ENCODE assay signal across 9 cellular contexts in the genomic region with DNA sequence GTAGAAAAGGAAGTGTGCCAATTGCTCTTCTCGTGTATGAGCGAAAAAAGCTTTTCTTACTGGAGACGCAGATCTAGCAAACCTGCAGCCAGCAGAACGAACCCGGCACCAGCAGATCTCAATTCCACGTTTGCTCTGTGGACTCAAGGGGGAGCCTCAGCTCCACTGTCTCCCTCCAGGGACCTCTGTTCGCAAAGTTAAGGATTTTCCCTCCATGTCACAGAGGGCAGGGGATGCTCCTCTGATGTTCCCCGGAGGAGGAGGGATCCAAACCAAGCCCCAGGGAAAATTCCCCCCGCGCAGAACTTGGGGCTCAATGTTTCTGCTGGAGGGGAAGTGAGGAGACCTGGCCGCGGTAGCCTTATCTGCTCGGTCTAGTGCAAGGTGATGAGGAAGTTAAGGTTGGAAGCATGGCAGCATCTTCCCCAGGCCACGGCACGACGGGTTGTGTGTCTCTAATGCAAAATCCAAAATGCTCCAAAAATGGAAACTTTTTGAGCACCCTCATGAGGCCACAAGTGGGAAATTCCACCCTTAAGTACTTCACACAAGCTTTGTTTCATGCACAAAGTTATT. TPM values are rescaled to one million over a fixed set of nuclear protein-coding genes. Genes with fewer than 3 reads are reported as not detected.
DNase-seq lines count a peak whose midpoint lies in the region; ATAC-seq and TF ChIP-seq lines count a peak whose summit lies in the region.
"Had no signal": no experiment of that assay in that cellular context is flagged by ENCODE, and none has a peak within 500 bp of the region (broad histone marks: within the 10 kb centered on the region; RNA-seq: fewer than 3 reads in every experiment).

No MANE protein-coding gene starts in this region.

- no peaks in the 10 kb centered on the region for H3K4me1 Mint-ChIP-seq in natural killer cell

- peak; percentile 53 for DNase-seq in BE2C
- peak; percentile 14 for DNase-seq in LHCN-M2 (ENCODE audit: low read depth)
- peak; percentile 70 for DNase-seq in choroid plexus epithelial cell (ENCODE audit: low read depth)
- peak; percentile 53 for DNase-seq in midbrain (lab: John Stamatoyannopoulos, UW)
- DNase-seq in natural killer cell, result no peak
- DNase-seq in GM19238 (ENCODE audit: insufficient read length, low spot score), result no peak

- H3K4me3 ChIP-seq in BE2C (ENCODE audit: low read depth, low read length) (no peak overlapping the region), choroid plexus epithelial cell (ENCODE audit: low read depth, low read length) (no peak overlapping the region)

- H3K36me3 ChIP-seq in BE2C, result no peaks in the 10 kb centered on the region; the same call in 1 of the 2 replicates

- H3K9me3 Mint-ChIP-seq in natural killer cell, result no peaks in the 10 kb centered on the region
- H3K9me3 Mint-ChIP-seq: dendritic cell treated with granulocyte-macrophage colony-stimulating factor and Interleukin-4, amounts not matched to agents 40 ng/mL and 50 ng/mL, for 4 days had no signal

- H3K4me1 ChIP-seq in BE2C, result no peaks in the 10 kb centered on the region; the same call in 1 of the 2 replicates

- H3K4me3 Mint-ChIP-seq in natural killer cell, result no peak overlapping the region
- H3K4me3 Mint-ChIP-seq: dendritic cell treated with granulocyte-macrophage colony-stimulating factor and Interleukin-4, amounts not matched to agents 40 ng/mL and 50 ng/mL, for 4 days had no signal

- TF ChIP-seq CTCF in BE2C (IDR thresholded peaks at IDR 0.05; ENCODE audit: low read depth, low read length), result peak; percentile 79
- peak; percentile 82 for TF ChIP-seq CTCF in choroid plexus epithelial cell (conservative IDR thresholded peaks at IDR 0.05; ENCODE audit: low read depth, low read length)
- TF ChIP-seq CTCF in natural killer cell (IDR thresholded peaks at IDR 0.05), result no peak

- H3K27me3 ChIP-seq in BE2C, result no peaks in the 10 kb centered on the region

- no peaks in the 10 kb centered on the region for H3K9me3 ChIP-seq in BE2C

- H3K27me3 Mint-ChIP-seq in natural killer cell (ENCODE audit: low read depth in 2 of 2), result no peaks in the 10 kb centered on the region
- H3K27me3 Mint-ChIP-seq: dendritic cell treated with granulocyte-macrophage colony-stimulating factor and Interleukin-4, amounts not matched to agents 40 ng/mL and 50 ng/mL, for 4 days had no signal

- ATAC-seq in natural killer cell (no peak), GM21786 (IDR thresholded peaks at IDR 0.05; ENCODE audit: unreplicated experiment) (no peak), HG03108 (IDR thresholded peaks at IDR 0.05; ENCODE audit: unreplicated experiment) (no peak)

- intact Hi-C loops in natural killer cell (cut with micrococcal nuclease), result no loop called here

- H3K27ac Mint-ChIP-seq in natural killer cell, result no peak overlapping the region
- H3K27ac Mint-ChIP-seq: dendritic cell treated with granulocyte-macrophage colony-stimulating factor and Interleukin-4, amounts not matched to agents 40 ng/mL and 50 ng/mL, for 4 days had no signal

- H3K36me3 Mint-ChIP-seq in natural killer cell, result no peaks in the 10 kb centered on the region

RNA-seq across cellular contexts. Expression of a gene that starts 9.0 kb away (rescaled TPM):
- polyA plus RNA-seq in BE2C (2012; ENCODE audit: insufficient read depth, insufficient read length, low read depth), result 4.5 TPM
- total RNA-seq in LHCN-M2 (2014; rRNA removed) (15.3 and 16.4 TPM in 2 replicates), natural killer cell (10 to 100 TPM in 2 of 3 donors, 1 to 10 TPM in 1; 9.6 to 13.5 (median 11.3) TPM)
- 10.4 TPM for polyA plus RNA-seq in LHCN-M2 (2012)

RNA-seq across cellular contexts. Expression of a gene that starts 12.4 kb away (rescaled TPM):
- polyA plus RNA-seq in BE2C (2012; ENCODE audit: insufficient read depth, insufficient read length, low read depth), result 77.4 TPM
- total RNA-seq in LHCN-M2 (2014; rRNA removed) (73.9 and 78.9 TPM in 2 replicates), natural killer cell (10 to 100 TPM; 24.9 to 26.7 (median 25.6) TPM)
- 27.5 TPM for polyA plus RNA-seq in LHCN-M2 (2012)

RNA-seq across cellular contexts. Expression of a gene that starts 48.2 kb away (rescaled TPM):
- 1.6 TPM for polyA plus RNA-seq in BE2C (2012; ENCODE audit: insufficient read depth, insufficient read length, low read depth)
- 15.2 and 15.7 TPM in 2 replicates for total RNA-seq in LHCN-M2 (2014; rRNA removed)
- polyA plus RNA-seq in LHCN-M2 (2012), result 15.5 TPM
- total RNA-seq in natural killer cell, result 100 to 1,000 TPM; 140 to 191 (median 176) TPM

Comparison
In these comparisons a context has a peak if more than half of its experiments do, and no peak if none do; other contexts are left out.
1. DNase-seq: peak in BE2C (single experiment), LHCN-M2 (single experiment), choroid plexus epithelial cell (single experiment) and midbrain (single experiment); none in natural killer cell (single experiment) and GM19238 (single experiment).